ENCODE assay signal across 17 cellular contexts in the genomic region with DNA sequence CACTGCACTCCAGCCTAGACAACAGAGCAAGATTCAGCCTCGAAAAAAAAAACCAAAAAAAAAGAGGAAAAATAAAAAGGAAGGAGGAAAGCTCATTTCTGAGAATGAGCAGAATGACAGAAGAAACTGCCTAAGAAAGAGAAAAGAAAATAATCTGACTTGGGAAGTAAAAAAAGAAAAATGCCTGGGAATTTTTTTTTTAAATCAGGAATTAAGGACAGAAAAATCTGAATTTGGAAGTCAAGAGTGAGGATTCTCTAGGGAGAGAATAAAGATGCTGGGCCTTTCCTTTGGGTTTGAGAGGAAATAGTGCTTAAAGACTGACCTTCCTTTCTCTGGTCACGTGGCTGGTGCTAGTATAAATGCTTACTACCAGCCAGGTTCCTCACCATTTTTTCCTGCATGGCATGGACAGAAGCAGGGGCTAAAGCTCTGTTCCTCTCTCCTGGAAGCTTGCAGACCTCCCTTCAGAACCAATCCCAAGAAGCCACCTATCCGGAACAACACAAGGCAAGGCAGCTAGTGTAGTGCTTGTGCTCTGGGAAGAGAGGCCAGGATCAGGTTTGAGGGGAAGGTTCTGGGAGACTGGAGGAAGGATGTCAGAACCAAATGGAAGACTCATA. TPM values are rescaled to one million over a fixed set of nuclear protein-coding genes. Genes with fewer than 3 reads are reported as not detected.
DNase-seq lines count a peak whose midpoint lies in the region; ATAC-seq, FAIRE-seq and TF ChIP-seq lines count a peak whose summit lies in the region.
"Had no signal": no experiment of that assay in that cellular context is flagged by ENCODE, and none has a peak within 500 bp of the region (broad histone marks: within the 10 kb centered on the region; RNA-seq: fewer than 3 reads in every experiment).

A gene (plus strand): TSS at position 388 of the 623 bp plus-strand sequence. CDS start 1,458 bp downstream, outside the sequence.

- TF ChIP-seq POLR2A in GM12891 (IDR thresholded peaks at IDR 0.05; ENCODE audit: low read depth, low read length) = peak; percentile 88

- no peak for TF ChIP-seq CTCF in BE2C (IDR thresholded peaks at IDR 0.05; ENCODE audit: low read depth, low read length)
- TF ChIP-seq CTCF in colonic mucosa (IDR thresholded peaks at IDR 0.05) = no peak

- no peak for ATAC-seq in natural killer cell treated with Interleukin-12 subunit alpha and Interleukin-12 subunit beta and Interleukin-15 and Interleukin-18, amount 100 ng/mL, for 72 hours
- ATAC-seq in HG02938 (IDR thresholded peaks at IDR 0.05; ENCODE audit: unreplicated experiment) = no peak

- peak within 1 kb of the TSS; percentile 32 for H3K4me3 ChIP-seq in BE2C (ENCODE audit: low read depth, low read length)
- H3K4me3 ChIP-seq in colonic mucosa = no peak within 1 kb of the TSS

- H3K36me3 Mint-ChIP-seq in natural killer cell treated with Interleukin-12 subunit alpha and Interleukin-12 subunit beta and Interleukin-15 and Interleukin-18, amount 100 ng/mL, for 72 hours = no peaks in the 10 kb centered on the region
- H3K36me3 Mint-ChIP-seq: activated naive CD4-positive, alpha-beta T cell treated with anti-CD3 and anti-CD28 coated beads, Interleukin-2, amount 10 ng/mL, durations not matched to agents 7 days and 5 days had no signal

- intact Hi-C loops in colonic mucosa (cut with DNase I) = no loop called here

- H3K27ac ChIP-seq in colonic mucosa = peak within 1 kb of the TSS; percentile 29

- peaks cover 0 to 2% of the 10 kb centered on the region in 2 donors for H3K27me3 Mint-ChIP-seq in natural killer cell treated with Interleukin-12 subunit alpha and Interleukin-12 subunit beta and Interleukin-15 and Interleukin-18, amount 100 ng/mL, for 72 hours

- H3K27ac Mint-ChIP-seq in natural killer cell treated with Interleukin-12 subunit alpha and Interleukin-12 subunit beta and Interleukin-15 and Interleukin-18, amount 100 ng/mL, for 72 hours = peak within 1 kb of the TSS; percentile 57 to 71
- H3K27ac Mint-ChIP-seq: activated naive CD4-positive, alpha-beta T cell treated with anti-CD3 and anti-CD28 coated beads, Interleukin-2, amount 10 ng/mL, durations not matched to agents 7 days and 5 days had no signal

- H3K9me3 ChIP-seq in BE2C (no peaks in the 10 kb centered on the region), colonic mucosa (no peaks in the 10 kb centered on the region)

- no peaks in the 10 kb centered on the region for H3K27me3 ChIP-seq in BE2C
- H3K27me3 ChIP-seq in colonic mucosa = peaks cover 3% of the 10 kb centered on the region

- DNase-seq in BE2C (no peak), GM12891 (ENCODE audit: insufficient read length, low spot score) (no peak), colonic mucosa (no peak), NCI-H2196 (lab: John Stamatoyannopoulos, UW; ENCODE audit: unreplicated experiment) (no peak), NCI-H2107 (lab: John Stamatoyannopoulos, UW) (no peak), T1000 (lab: John Stamatoyannopoulos, UW) (no peak)
- no peak for DNase-seq in natural killer cell treated with Interleukin-12 subunit alpha and Interleukin-12 subunit beta and Interleukin-15 and Interleukin-18, amount 100 ng/mL, for 72 hours (ENCODE audit: low spot score)
- DNase-seq: activated CD8-positive, alpha-beta memory T cell treated with anti-CD3 and anti-CD28 coated beads, Interleukin-2, amount 50 U/mL, for 48 hours; activated naive CD4-positive, alpha-beta T cell treated with anti-CD3 and anti-CD28 coated beads, Interleukin-2, amount 10 ng/mL, durations not matched to agents 7 days and 5 days; effector CD4-positive, alpha-beta T cell; NCI-H2081; NCI-H774; stimulated activated CD4-positive, alpha-beta T cell treated with anti-CD3 and anti-CD28 coated beads, Interleukin-15, amount 100 ng/mL, for 24 hours had no signal

- H3K9me3 Mint-ChIP-seq in natural killer cell treated with Interleukin-12 subunit alpha and Interleukin-12 subunit beta and Interleukin-15 and Interleukin-18, amount 100 ng/mL, for 72 hours = peaks cover 5% of the 10 kb centered on the region
- H3K9me3 Mint-ChIP-seq: activated naive CD4-positive, alpha-beta T cell treated with anti-CD3 and anti-CD28 coated beads, Interleukin-2, amount 10 ng/mL, durations not matched to agents 7 days and 5 days had no signal

- peak within 1 kb of the TSS; percentile 81 for H3K4me3 Mint-ChIP-seq in natural killer cell treated with Interleukin-12 subunit alpha and Interleukin-12 subunit beta and Interleukin-15 and Interleukin-18, amount 100 ng/mL, for 72 hours
- H3K4me3 Mint-ChIP-seq: activated naive CD4-positive, alpha-beta T cell treated with anti-CD3 and anti-CD28 coated beads, Interleukin-2, amount 10 ng/mL, durations not matched to agents 7 days and 5 days had no signal

- FAIRE-seq in GM12891 (lab: Jason Lieb, UNC) = peak; percentile 54
- FAIRE-seq: H54 had no signal

- H3K36me3 ChIP-seq in BE2C (no peaks in the 10 kb centered on the region), colonic mucosa (no peaks in the 10 kb centered on the region)

- peak within 1 kb of the TSS in 1 of 2 donors; percentile 50 for H3K9ac ChIP-seq in colonic mucosa (ENCODE audit: low read depth in 2 of 2, low read length in 2 of 2)

- H3K4me1 Mint-ChIP-seq in natural killer cell treated with Interleukin-12 subunit alpha and Interleukin-12 subunit beta and Interleukin-15 and Interleukin-18, amount 100 ng/mL, for 72 hours (ENCODE audit: low read depth in 2 of 2) = peaks cover 56% of the 10 kb centered on the region in 2 donors

- H3K4me1 ChIP-seq in BE2C (peaks cover 18% of the 10 kb centered on the region), colonic mucosa (no peaks in the 10 kb centered on the region)

TF ChIP-seq in GM12891, 5 proteins besides CTCF, POLR2A, EP300 and RAD21:
- no peak for TF ChIP-seq PAX5 (IDR thresholded peaks at IDR 0.05; ENCODE audit: insufficient read depth, low read length, severe bottlenecking)
- 0 out of 2 replicates have a peak, but pooled peaks have one; percentile 58 for TF ChIP-seq TAF1 (IDR thresholded peaks at IDR 0.05; ENCODE audit: low read depth, low read length)
- TF ChIP-seq POLR2AphosphoS5 (IDR thresholded peaks at IDR 0.05; ENCODE audit: low read depth, low read length) = peak; percentile 85
- TF ChIP-seq POU2F2 (IDR thresholded peaks at IDR 0.05; ENCODE audit: low read depth, low read length) = no peak
- 0 out of 2 replicates have a peak, but pooled peaks have one; percentile 14 for TF ChIP-seq SPI1 (IDR thresholded peaks at IDR 0.05; ENCODE audit: low read depth, low read length)

RNA-seq across cellular contexts. Expression of the gene that starts here (rescaled TPM):
- 28.6 TPM for polyA plus RNA-seq in BE2C (2012; ENCODE audit: insufficient read depth, insufficient read length, low read depth)
- 24.9 TPM for polyA plus RNA-seq in GM12891 (2012; ENCODE audit: low read depth, missing spikeins)
- under 1 TPM; 0.22 to 0.82 TPM for total RNA-seq in colonic mucosa
- total RNA-seq in natural killer cell treated with Interleukin-12 subunit alpha and Interleukin-12 subunit beta and Interleukin-15 and Interleukin-18, amount 100 ng/mL, for 72 hours = not detected
- total RNA-seq: myocyte, RPMI7951 had no signal
